ENCODE assay signal across 1 cellular context in genomic region chr1:54425152-54425584, GRCh38.
TF ChIP-seq lines count a peak whose summit lies in the region.

No MANE protein-coding gene starts in this region.

TF ChIP-seq in GM12878, 131 proteins besides CTCF, POLR2A, EP300 and RAD21:
- TF ChIP-seq MLLT1 (IDR thresholded peaks at IDR 0.05) = no peak
- no peak for TF ChIP-seq CHD2 (IDR thresholded peaks at IDR 0.05; ENCODE audit: borderline replicate concordance, low read depth, low read length)
TF ChIP-seq in GM12878: peak in this region for 0.
